1 cellular context compared by ENCODE assay signal in the genomic region with DNA sequence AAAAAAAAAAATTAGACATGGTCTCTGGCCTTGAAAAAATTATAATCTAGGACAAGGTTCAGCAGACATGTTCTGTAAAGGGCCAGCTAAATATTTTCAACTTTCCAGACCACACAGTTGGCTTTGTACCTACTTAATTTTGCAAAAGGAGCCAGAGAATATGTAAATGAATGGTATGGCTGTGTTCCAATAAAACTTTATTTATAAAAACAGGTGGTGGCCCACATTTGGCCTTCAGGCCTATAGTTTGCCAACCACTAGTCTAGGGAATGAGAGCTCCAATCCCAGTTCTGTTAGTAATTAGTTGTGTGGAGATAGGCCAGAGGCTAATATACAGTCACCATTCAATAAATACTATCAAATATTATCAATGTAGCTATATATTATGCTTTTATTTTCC.
A peak's percentile ranks its signal among the peaks of the same experiment; 100 is the strongest.
TF ChIP-seq lines count a peak whose summit lies in the region.

No MANE protein-coding gene starts in this region.

TF ChIP-seq in GM12878, 131 proteins besides CTCF, POLR2A, EP300 and RAD21:
- TF ChIP-seq, protein P1, sequence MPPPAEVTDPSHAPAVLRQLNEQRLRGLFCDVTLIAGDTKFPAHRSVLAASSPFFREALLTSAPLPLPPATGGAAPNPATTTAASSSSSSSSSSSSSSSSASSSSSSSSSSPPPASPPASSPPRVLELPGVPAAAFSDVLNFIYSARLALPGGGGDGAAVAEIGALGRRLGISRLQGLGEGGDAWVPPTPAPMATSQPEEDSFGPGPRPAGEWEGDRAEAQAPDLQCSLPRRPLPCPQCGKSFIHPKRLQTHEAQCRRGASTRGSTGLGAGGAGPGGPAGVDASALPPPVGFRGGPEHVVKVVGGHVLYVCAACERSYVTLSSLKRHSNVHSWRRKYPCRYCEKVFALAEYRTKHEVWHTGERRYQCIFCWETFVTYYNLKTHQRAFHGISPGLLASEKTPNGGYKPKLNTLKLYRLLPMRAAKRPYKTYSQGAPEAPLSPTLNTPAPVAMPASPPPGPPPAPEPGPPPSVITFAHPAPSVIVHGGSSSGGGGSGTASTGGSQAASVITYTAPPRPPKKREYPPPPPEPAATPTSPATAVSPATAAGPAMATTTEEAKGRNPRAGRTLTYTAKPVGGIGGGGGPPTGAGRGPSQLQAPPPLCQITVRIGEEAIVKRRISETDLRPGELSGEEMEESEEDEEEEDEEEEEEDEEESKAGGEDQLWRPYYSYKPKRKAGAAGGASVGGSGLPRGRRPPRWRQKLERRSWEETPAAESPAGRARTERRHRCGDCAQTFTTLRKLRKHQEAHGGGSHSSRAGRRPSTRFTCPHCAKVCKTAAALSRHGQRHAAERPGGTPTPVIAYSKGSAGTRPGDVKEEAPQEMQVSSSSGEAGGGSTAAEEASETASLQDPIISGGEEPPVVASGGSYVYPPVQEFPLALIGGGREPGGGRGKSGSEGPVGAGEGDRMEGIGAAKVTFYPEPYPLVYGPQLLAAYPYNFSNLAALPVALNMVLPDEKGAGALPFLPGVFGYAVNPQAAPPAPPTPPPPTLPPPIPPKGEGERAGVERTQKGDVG (CRISPR knock-in tag; IDR thresholded peaks at IDR 0.05): no peak
- no peak for TF ChIP-seq ELK1 (IDR thresholded peaks at IDR 0.05; ENCODE audit: low read depth, low read length)
- TF ChIP-seq SMARCA5 (IDR thresholded peaks at IDR 0.05): no peak
- TF ChIP-seq, protein P2, sequence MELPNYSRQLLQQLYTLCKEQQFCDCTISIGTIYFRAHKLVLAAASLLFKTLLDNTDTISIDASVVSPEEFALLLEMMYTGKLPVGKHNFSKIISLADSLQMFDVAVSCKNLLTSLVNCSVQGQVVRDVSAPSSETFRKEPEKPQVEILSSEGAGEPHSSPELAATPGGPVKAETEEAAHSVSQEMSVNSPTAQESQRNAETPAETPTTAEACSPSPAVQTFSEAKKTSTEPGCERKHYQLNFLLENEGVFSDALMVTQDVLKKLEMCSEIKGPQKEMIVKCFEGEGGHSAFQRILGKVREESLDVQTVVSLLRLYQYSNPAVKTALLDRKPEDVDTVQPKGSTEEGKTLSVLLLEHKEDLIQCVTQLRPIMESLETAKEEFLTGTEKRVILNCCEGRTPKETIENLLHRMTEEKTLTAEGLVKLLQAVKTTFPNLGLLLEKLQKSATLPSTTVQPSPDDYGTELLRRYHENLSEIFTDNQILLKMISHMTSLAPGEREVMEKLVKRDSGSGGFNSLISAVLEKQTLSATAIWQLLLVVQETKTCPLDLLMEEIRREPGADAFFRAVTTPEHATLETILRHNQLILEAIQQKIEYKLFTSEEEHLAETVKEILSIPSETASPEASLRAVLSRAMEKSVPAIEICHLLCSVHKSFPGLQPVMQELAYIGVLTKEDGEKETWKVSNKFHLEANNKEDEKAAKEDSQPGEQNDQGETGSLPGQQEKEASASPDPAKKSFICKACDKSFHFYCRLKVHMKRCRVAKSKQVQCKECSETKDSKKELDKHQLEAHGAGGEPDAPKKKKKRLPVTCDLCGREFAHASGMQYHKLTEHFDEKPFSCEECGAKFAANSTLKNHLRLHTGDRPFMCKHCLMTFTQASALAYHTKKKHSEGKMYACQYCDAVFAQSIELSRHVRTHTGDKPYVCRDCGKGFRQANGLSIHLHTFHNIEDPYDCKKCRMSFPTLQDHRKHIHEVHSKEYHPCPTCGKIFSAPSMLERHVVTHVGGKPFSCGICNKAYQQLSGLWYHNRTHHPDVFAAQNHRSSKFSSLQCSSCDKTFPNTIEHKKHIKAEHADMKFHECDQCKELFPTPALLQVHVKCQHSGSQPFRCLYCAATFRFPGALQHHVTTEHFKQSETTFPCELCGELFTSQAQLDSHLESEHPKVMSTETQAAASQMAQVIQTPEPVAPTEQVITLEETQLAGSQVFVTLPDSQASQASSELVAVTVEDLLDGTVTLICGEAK (IDR thresholded peaks at IDR 0.05; ENCODE audit: borderline replicate concordance): peak; percentile 70
